Comparison of ENCODE assay signal across 1 cellular context in the genomic region with DNA sequence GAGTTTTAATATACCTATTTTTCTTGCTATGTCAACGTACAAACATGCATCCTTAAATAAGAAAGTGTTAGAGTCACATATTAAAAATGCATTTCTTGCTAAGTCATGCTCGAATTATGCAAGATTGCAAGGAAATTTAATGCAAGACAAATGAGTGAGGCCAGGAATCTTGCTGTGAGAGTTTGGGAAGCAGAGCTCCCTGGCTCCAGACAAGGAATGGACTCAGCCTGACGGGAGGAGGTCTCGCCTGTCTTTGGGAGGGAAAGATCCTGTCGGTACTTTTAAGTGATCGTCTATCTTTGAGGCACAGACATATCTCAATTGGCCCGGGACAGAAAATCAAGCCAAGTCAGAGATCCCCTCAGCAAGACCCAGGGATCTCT.
A peak's percentile ranks its signal among the peaks of the same experiment; 100 is the strongest.
TF ChIP-seq lines count a peak whose summit lies in the region.

No MANE protein-coding gene starts in this region.

TF ChIP-seq in K562, 482 proteins besides CTCF, POLR2A, EP300 and RAD21 (continued from another document):
- TF ChIP-seq, protein P1, sequence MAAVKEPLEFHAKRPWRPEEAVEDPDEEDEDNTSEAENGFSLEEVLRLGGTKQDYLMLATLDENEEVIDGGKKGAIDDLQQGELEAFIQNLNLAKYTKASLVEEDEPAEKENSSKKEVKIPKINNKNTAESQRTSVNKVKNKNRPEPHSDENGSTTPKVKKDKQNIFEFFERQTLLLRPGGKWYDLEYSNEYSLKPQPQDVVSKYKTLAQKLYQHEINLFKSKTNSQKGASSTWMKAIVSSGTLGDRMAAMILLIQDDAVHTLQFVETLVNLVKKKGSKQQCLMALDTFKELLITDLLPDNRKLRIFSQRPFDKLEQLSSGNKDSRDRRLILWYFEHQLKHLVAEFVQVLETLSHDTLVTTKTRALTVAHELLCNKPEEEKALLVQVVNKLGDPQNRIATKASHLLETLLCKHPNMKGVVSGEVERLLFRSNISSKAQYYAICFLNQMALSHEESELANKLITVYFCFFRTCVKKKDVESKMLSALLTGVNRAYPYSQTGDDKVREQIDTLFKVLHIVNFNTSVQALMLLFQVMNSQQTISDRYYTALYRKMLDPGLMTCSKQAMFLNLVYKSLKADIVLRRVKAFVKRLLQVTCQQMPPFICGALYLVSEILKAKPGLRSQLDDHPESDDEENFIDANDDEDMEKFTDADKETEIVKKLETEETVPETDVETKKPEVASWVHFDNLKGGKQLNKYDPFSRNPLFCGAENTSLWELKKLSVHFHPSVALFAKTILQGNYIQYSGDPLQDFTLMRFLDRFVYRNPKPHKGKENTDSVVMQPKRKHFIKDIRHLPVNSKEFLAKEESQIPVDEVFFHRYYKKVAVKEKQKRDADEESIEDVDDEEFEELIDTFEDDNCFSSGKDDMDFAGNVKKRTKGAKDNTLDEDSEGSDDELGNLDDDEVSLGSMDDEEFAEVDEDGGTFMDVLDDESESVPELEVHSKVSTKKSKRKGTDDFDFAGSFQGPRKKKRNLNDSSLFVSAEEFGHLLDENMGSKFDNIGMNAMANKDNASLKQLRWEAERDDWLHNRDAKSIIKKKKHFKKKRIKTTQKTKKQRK (IDR thresholded peaks at IDR 0.05; ENCODE audit: borderline replicate concordance, low read depth, low read length): no peak
- no peak for TF ChIP-seq CREBBP (IDR thresholded peaks at IDR 0.05; ENCODE audit: low read depth, low read length)
- TF ChIP-seq ZNF280A (IDR thresholded peaks at IDR 0.05; ENCODE audit: low read depth, partially characterized antibody): no peak
- no peak for TF ChIP-seq ZBTB17 (CRISPR knock-in tag; IDR thresholded peaks at IDR 0.05)
- TF ChIP-seq MYNN (IDR thresholded peaks at IDR 0.05): no peak
- no peak for TF ChIP-seq MYNN (CRISPR knock-in tag; IDR thresholded peaks at IDR 0.05)
- no peak for TF ChIP-seq COPS2 (conservative IDR thresholded peaks at IDR 0.05)
- peak; percentile 65 for TF ChIP-seq ZNF316 (IDR thresholded peaks at IDR 0.05)
- peak; percentile 62; the same call in 1 of the 2 replicates for TF ChIP-seq NFE2 (IDR thresholded peaks at IDR 0.05; ENCODE audit: low read depth)
- no peak for TF ChIP-seq CBX5 (IDR thresholded peaks at IDR 0.05; ENCODE audit: borderline replicate concordance, low read depth)
- TF ChIP-seq MAFG (tag; conservative IDR thresholded peaks at IDR 0.05): peak; percentile 66
- TF ChIP-seq ZNF764 (CRISPR knock-in tag; IDR thresholded peaks at IDR 0.05; ENCODE audit: low read depth): no peak
- TF ChIP-seq ZFP1 (CRISPR knock-in tag; IDR thresholded peaks at IDR 0.05): no peak
- TF ChIP-seq C11orf30 (IDR thresholded peaks at IDR 0.05; ENCODE audit: low read depth): peak; percentile 60
- no peak for TF ChIP-seq USF2 (CRISPR knock-in tag; IDR thresholded peaks at IDR 0.05)
- peak; percentile 32; the same call in 1 of the 2 replicates for TF ChIP-seq CEBPB (tag; IDR thresholded peaks at IDR 0.05)
- no peak for TF ChIP-seq SIRT6 (IDR thresholded peaks at IDR 0.05; ENCODE audit: low read depth, low read length)
- TF ChIP-seq ZNF282 (CRISPR knock-in tag; IDR thresholded peaks at IDR 0.05): no peak
- TF ChIP-seq, protein P2, sequence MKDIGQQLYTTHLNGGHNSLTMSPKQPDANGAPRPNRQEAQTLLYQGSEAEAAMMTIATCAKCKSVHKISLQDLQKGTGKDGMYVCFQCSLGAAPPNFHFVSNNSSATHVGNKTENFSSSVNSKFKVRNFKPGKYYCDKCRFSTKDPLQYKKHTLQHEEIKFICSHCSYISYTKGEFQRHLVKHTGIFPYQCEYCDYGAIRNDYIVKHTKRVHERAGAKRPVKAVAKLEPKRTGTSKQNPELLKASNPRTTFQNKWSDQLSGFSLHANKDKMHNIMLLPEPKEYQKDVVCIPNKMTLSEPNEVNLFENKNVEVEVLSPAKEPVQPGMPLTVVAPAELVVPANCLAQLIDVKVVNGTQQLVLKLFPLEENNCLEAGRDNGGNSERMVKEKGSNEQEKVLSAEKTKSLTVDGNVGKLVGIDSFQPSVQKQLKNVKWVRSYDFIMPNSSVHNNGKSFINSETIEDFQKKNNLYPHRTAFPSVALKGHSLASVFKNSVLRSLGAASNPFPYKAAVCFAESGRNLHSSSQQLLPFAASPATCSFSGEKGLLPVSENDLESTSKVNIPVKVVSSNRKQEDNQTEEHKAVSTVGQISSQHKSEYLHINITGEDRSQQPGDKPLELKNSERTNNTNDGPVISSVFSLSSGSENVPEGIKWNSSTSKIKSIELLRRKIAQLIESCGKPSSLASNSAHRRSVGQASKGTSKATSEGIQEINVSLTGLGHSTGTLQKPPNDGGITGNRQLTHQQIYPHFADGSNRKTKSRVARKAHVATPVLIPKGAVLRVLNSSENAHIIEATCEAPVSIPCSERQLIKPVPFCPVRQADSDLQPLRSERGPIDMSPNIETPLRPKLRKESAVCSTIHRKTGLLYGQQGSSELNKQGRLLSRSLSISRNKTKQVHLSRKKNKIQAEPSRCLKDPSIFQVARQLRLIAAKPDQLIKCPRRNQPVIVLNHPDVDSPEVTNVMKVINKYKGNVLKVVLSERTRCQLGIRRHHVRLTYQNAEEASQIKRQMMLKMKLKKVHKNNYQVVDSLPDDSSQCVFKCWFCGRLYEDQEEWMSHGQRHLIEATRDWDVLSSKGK (CRISPR knock-in tag; IDR thresholded peaks at IDR 0.05): no peak
- TF ChIP-seq ZBED1 (IDR thresholded peaks at IDR 0.05): no peak
- no peak for TF ChIP-seq ZBTB7A (IDR thresholded peaks at IDR 0.05; ENCODE audit: borderline replicate concordance, control insufficient read depth, low read depth, low read length)
